Comparison of ENCODE assay signal across 20 cellular contexts in genomic region chr4:110949516-110949915, GRCh38.
DNase-seq lines count a peak whose midpoint lies in the region; ATAC-seq and TF ChIP-seq lines count a peak whose summit lies in the region.
"Had no signal": no experiment of that assay in that cellular context is flagged by ENCODE, and none has a peak within 500 bp of the region (broad histone marks: within the 10 kb centered on the region; RNA-seq: fewer than 3 reads in every experiment).

No MANE protein-coding gene starts in this region.

- TF ChIP-seq CTCF in mesothelial cell of epicardium (IDR thresholded peaks at IDR 0.05; ENCODE audit: unreplicated experiment) = no peak

- H3K9me3 ChIP-seq in adipocyte (ENCODE audit: control insufficient read depth, low read length) = no peaks in the 10 kb centered on the region
- H3K9me3 ChIP-seq: A549; BLaER1 treated with 17β-estradiol and CSF1 and Interleukin-3, amounts not matched to agents 10 nM and 100 nM; Caco-2 had no signal

- no peak overlapping the region for H3K4me3 ChIP-seq in adipocyte (ENCODE audit: low read length)
- H3K4me3 ChIP-seq: A549; BLaER1 treated with 17β-estradiol and CSF1 and Interleukin-3, amounts not matched to agents 10 nM and 100 nM had no signal

- H3K36me3 ChIP-seq in adipocyte (ENCODE audit: control insufficient read depth, insufficient read depth, low read length, severe bottlenecking) = no peaks in the 10 kb centered on the region
- H3K36me3 ChIP-seq: BLaER1 treated with 17β-estradiol and CSF1 and Interleukin-3, amounts not matched to agents 10 nM and 100 nM had no signal

- H3K4me3 Mint-ChIP-seq in mesothelial cell of epicardium = no peak overlapping the region
- H3K4me3 Mint-ChIP-seq in stimulated activated memory B cell treated with anti-CD40 and anti-IgM and Interleukin-4, amounts not matched to agents 10 μg/mL and 1 μg/mL and 100 μg/mL, for 72 hours = no peak overlapping the region
- H3K4me3 Mint-ChIP-seq: B cell; CD4-positive, alpha-beta T cell; CD8-positive, alpha-beta T cell had no signal

- H3K27me3 Mint-ChIP-seq in mesothelial cell of epicardium (ENCODE audit: low read depth) = no peaks in the 10 kb centered on the region
- no peaks in the 10 kb centered on the region for H3K27me3 Mint-ChIP-seq in stimulated activated memory B cell treated with anti-CD40 and anti-IgM and Interleukin-4, amounts not matched to agents 10 μg/mL and 1 μg/mL and 100 μg/mL, for 72 hours
- H3K27me3 Mint-ChIP-seq: B cell; CD4-positive, alpha-beta T cell had no signal

- H3K27ac ChIP-seq in caudate nucleus (ENCODE audit: low read depth, low read length) = no peak overlapping the region
- H3K27ac ChIP-seq: 22Rv1; A549; BLaER1 treated with 17β-estradiol and CSF1 and Interleukin-3, amounts not matched to agents 10 nM and 100 nM; C4-2B had no signal

- H3K27me3 ChIP-seq in adipocyte (replicated peaks; ENCODE audit: control insufficient read depth, insufficient read depth, low read length) = no peaks in the 10 kb centered on the region
- H3K27me3 ChIP-seq: BLaER1 treated with 17β-estradiol and CSF1 and Interleukin-3, amounts not matched to agents 10 nM and 100 nM had no signal

- H3K27ac Mint-ChIP-seq in mesothelial cell of epicardium = peak overlapping the region; percentile 25
- H3K27ac Mint-ChIP-seq in stimulated activated memory B cell treated with anti-CD40 and anti-IgM and Interleukin-4, amounts not matched to agents 10 μg/mL and 1 μg/mL and 100 μg/mL, for 72 hours = no peak overlapping the region
- H3K27ac Mint-ChIP-seq: B cell; CD4-positive, alpha-beta T cell; CD8-positive, alpha-beta T cell had no signal

- no peaks in the 10 kb centered on the region for H3K4me1 ChIP-seq in adipocyte (ENCODE audit: control insufficient read depth, insufficient read depth, low read length)
- H3K4me1 ChIP-seq: A549; BLaER1 treated with 17β-estradiol and CSF1 and Interleukin-3, amounts not matched to agents 10 nM and 100 nM had no signal

- H3K9me3 Mint-ChIP-seq in mesothelial cell of epicardium = no peaks in the 10 kb centered on the region
- H3K9me3 Mint-ChIP-seq in stimulated activated memory B cell treated with anti-CD40 and anti-IgM and Interleukin-4, amounts not matched to agents 10 μg/mL and 1 μg/mL and 100 μg/mL, for 72 hours = no peaks in the 10 kb centered on the region
- H3K9me3 Mint-ChIP-seq: CD8-positive, alpha-beta T cell had no signal

- ATAC-seq in stimulated activated memory B cell treated with anti-CD40 and anti-IgM and Interleukin-4, amounts not matched to agents 10 μg/mL and 1 μg/mL and 100 μg/mL, for 72 hours = no peak
- ATAC-seq in GM18511 (IDR thresholded peaks at IDR 0.05; ENCODE audit: unreplicated experiment) = no peak
- ATAC-seq: A549; CD8-positive, alpha-beta T cell had no signal

- H3K9ac ChIP-seq in adipocyte (ENCODE audit: low read length) = no peak overlapping the region
- H3K9ac ChIP-seq: BLaER1 treated with 17β-estradiol and CSF1 and Interleukin-3, amounts not matched to agents 10 nM and 100 nM had no signal

- DNase-seq in adipocyte (ENCODE audit: low read depth) (peak; percentile 24), fibroblast of the conjunctiva (ENCODE audit: low read depth) (peak; percentile 37), iris pigment epithelial cell (ENCODE audit: low read depth) (peak; percentile 77), mesothelial cell of epicardium (ENCODE audit: low spot score in 2 of 2, unreplicated experiment in 2 of 2) (no peak), NCI-H146 (lab: John Stamatoyannopoulos, UW) (no peak), caudate nucleus (lab: John Stamatoyannopoulos, UW) (no peak)
- DNase-seq: AML-193; Caco-2; Calu3; CD4-positive, alpha-beta T cell; CD8-positive, alpha-beta T cell; DMS79 treated with DMSO at 0.1 percent for 48 hours; GF-D8 had no signal

- peaks cover 18% of the 10 kb centered on the region for H3K4me1 Mint-ChIP-seq in mesothelial cell of epicardium
- H3K4me1 Mint-ChIP-seq in stimulated activated memory B cell treated with anti-CD40 and anti-IgM and Interleukin-4, amounts not matched to agents 10 μg/mL and 1 μg/mL and 100 μg/mL, for 72 hours = no peaks in the 10 kb centered on the region
- H3K4me1 Mint-ChIP-seq: B cell had no signal

- no peaks in the 10 kb centered on the region for H3K36me3 Mint-ChIP-seq in mesothelial cell of epicardium
- H3K36me3 Mint-ChIP-seq in stimulated activated memory B cell treated with anti-CD40 and anti-IgM and Interleukin-4, amounts not matched to agents 10 μg/mL and 1 μg/mL and 100 μg/mL, for 72 hours = no peaks in the 10 kb centered on the region
- H3K36me3 Mint-ChIP-seq: CD8-positive, alpha-beta T cell had no signal

Comparison
In these comparisons a context has a peak if more than half of its experiments do, and no peak if none do; other contexts are left out.
1. DNase-seq: peak in adipocyte (single experiment), fibroblast of the conjunctiva (single experiment) and iris pigment epithelial cell (single experiment); none in mesothelial cell of epicardium (0 of 2), NCI-H146 (single experiment) and caudate nucleus (0 of 61).